Comparison of ENCODE assay signal across 16 cellular contexts in the genomic region with DNA sequence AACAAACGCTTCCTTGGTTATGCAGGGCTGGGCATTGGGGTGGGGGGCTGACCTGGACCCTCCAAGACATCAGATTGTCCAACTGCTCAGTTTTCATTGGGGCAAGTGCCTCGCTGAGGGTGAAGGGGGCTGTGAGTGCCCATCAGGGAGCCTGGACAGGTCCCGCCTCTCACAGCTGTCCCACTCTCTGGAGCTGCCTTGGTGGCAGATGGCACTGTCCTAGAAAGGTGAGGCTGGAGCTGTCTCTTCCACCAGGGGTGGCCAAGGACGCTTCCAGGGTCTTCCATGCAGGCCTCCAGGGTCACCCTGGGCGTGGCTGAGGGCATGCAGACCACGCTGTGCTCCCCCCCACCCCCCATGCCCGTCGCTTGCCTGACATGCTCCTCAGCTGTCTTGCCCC. TPM values are rescaled to one million over a fixed set of nuclear protein-coding genes. Genes with fewer than 3 reads are reported as not detected.
A peak's percentile ranks its signal among the peaks of the same experiment; 100 is the strongest.
DNase-seq lines count a peak whose midpoint lies in the region; ATAC-seq, FAIRE-seq and TF ChIP-seq lines count a peak whose summit lies in the region.
"Had no signal": no experiment of that assay in that cellular context is flagged by ENCODE, and none has a peak within 500 bp of the region (broad histone marks: within the 10 kb centered on the region; RNA-seq: fewer than 3 reads in every experiment).

No MANE protein-coding gene starts in this region.

- in situ Hi-C loops in K562 (cut with MboI) = no loop called here

- H4K20me1 ChIP-seq in K562 (replicated peaks; ENCODE audit: control insufficient read depth, insufficient read depth, low read length) = peaks cover 18% of the 10 kb centered on the region

- no peak for TF ChIP-seq POLR2A in K562 (conservative IDR thresholded peaks at IDR 0.05)

- peak overlapping the region; percentile 84 for H4K91ac ChIP-seq in mesenchymal stem cell (ENCODE audit: low read length)

- H2BK15ac ChIP-seq in mesenchymal stem cell (ENCODE audit: low read depth, poor library complexity, severe bottlenecking) = peak overlapping the region; percentile 74

- peak overlapping the region; percentile 43 to 67 for H2BK12ac ChIP-seq in mesenchymal stem cell (ENCODE audit: low read length in 2 of 2)

- H2BK5ac ChIP-seq in mesenchymal stem cell (ENCODE audit: low read depth, low read length, poor library complexity, severe bottlenecking) = peak overlapping the region; percentile 33

- TF ChIP-seq CTCF in cardiac muscle cell (IDR thresholded peaks at IDR 0.05; ENCODE audit: low read depth, low read length) (no peak), K562 (IDR thresholded peaks at IDR 0.05 in 2 of 3, conservative IDR thresholded peaks at IDR 0.05 in 1 of 3; ENCODE audit: insufficient read depth in 2 of 3, low read depth in 1 of 3, low read length in 3 of 3) (no peak), upper lobe of right lung (IDR thresholded peaks at IDR 0.05) (no peak)

- POLR2A ChIA-PET in K562 (lab: Yijun Ruan, JAX) = interaction anchor here (0.6 to 2.3 kb wide), 4 partner anchors 15 to 664 kb away, joined by 3 to 8 read pairs (median 4); no protein-coding TSS in a partner anchor

- peak overlapping the region in 1 of 2 experiments; percentile 46 for H3K23ac ChIP-seq in mesenchymal stem cell (ENCODE audit: low read length in 2 of 2)

- no peak for TF ChIP-seq RAD21 in K562 (CRISPR knock-in tag; conservative IDR thresholded peaks at IDR 0.05 in 1 of 2, IDR thresholded peaks at IDR 0.05 in 1 of 2)

- H3K4me1 ChIP-seq in cardiac muscle cell (ENCODE audit: low read depth) (peaks cover 45% of the 10 kb centered on the region), K562 (replicated peaks in 1 of 2; ENCODE audit: control insufficient read depth in 2 of 2, insufficient read depth in 2 of 2, low read length in 2 of 2) (peaks cover 23 to 67% of the 10 kb centered on the region in 2 experiments), mesenchymal stem cell (ENCODE audit: control insufficient read depth, insufficient read depth, low read depth, low read length) (peaks cover 51% of the 10 kb centered on the region), upper lobe of right lung (peaks cover 41% of the 10 kb centered on the region)
- H3K4me1 ChIP-seq: prostate gland had no signal

- peak overlapping the region in 1 of 2 experiments; percentile 53 for H3K14ac ChIP-seq in mesenchymal stem cell (ENCODE audit: low read length in 2 of 2)

- H3K79me1 ChIP-seq in mesenchymal stem cell (replicated peaks; ENCODE audit: low read length, poor library complexity, severe bottlenecking) = peaks cover 11% of the 10 kb centered on the region

- H3K27me3 ChIP-seq in cardiac muscle cell (peaks cover 6% of the 10 kb centered on the region), K562 (ENCODE audit: control insufficient read depth in 2 of 2, insufficient read depth in 2 of 2, low read length in 2 of 2) (peaks cover 36 to 42% of the 10 kb centered on the region in 2 experiments; a peak in 4 of 5 replicates), mesenchymal stem cell (ENCODE audit: control insufficient read depth in 1 of 2, insufficient read depth in 1 of 2, low read length in 2 of 2) (peaks cover 10 to 28% of the 10 kb centered on the region in 2 experiments), upper lobe of right lung (no peaks in the 10 kb centered on the region)

- BruUV-seq in K562 (replicated peaks; lab: Mats Ljungman, UMichigan) = no TSS peak

- TF ChIP-seq EP300 in K562 (IDR thresholded peaks at IDR 0.05; ENCODE audit: low read length) = no peak

- H3K9ac ChIP-seq in K562 (ENCODE audit: insufficient read depth in 1 of 2, low read depth in 2 of 2, low read length in 2 of 2) (peak overlapping the region in 1 of 2 experiments; percentile 63; a peak in 2 of 4 replicates), mesenchymal stem cell (ENCODE audit: low read length) (no peak overlapping the region)

- CTCF ChIA-PET in K562 (lab: Yijun Ruan, JAX; ENCODE audit: low intra/inter-chr PET ratio) = no interaction called here

- ATAC-seq in left cardiac atrium = no peak
- no peak for ATAC-seq in K562
- ATAC-seq in upper lobe of right lung = no peak
- no peak for ATAC-seq in GM18909 (IDR thresholded peaks at IDR 0.05; ENCODE audit: poor library complexity, unreplicated experiment)
- no peak for ATAC-seq in HG02623 (IDR thresholded peaks at IDR 0.05; ENCODE audit: unreplicated experiment)

- H3K9me3 ChIP-seq in cardiac muscle cell (ENCODE audit: low read depth) = no peaks in the 10 kb centered on the region
- no peaks in the 10 kb centered on the region for H3K9me3 ChIP-seq in K562 (replicated peaks; ENCODE audit: control insufficient read depth, insufficient read depth, low read depth, low read length)
- no peaks in the 10 kb centered on the region for H3K9me3 ChIP-seq in mesenchymal stem cell (ENCODE audit: control insufficient read depth, low read length)
- H3K9me3 ChIP-seq in upper lobe of right lung = no peaks in the 10 kb centered on the region
- H3K9me3 ChIP-seq: prostate gland had no signal

- H3K79me2 ChIP-seq in K562 (ENCODE audit: control insufficient read depth, insufficient read depth, low read length) = peaks cover 16% of the 10 kb centered on the region

- 55% methylated on average over 8 of the region's 8 CpGs for WGBS in K562 (ENCODE audit: insufficient coverage, low coverage, missing lambda C conversion rate)
- WGBS in mesenchymal stem cell = 69% methylated on average over 8 of the region's 8 CpGs

- no peaks in the 10 kb centered on the region for H3K9me1 ChIP-seq in K562 (ENCODE audit: control insufficient read depth, insufficient read depth, low read length)

- H3K27ac ChIP-seq in cardiac muscle cell = peak overlapping the region; percentile 73
- H3K27ac ChIP-seq in K562 (ENCODE audit: extremely low read depth, low read depth, low read length) = no peak overlapping the region
- peak overlapping the region; percentile 7 for H3K27ac ChIP-seq in mesenchymal stem cell (ENCODE audit: low read length, poor library complexity, severe bottlenecking)
- peak overlapping the region; percentile 89 for H3K27ac ChIP-seq in upper lobe of right lung
- H3K27ac ChIP-seq: prostate gland had no signal

- H3K36me3 ChIP-seq in cardiac muscle cell = no peaks in the 10 kb centered on the region
- no peaks in the 10 kb centered on the region for H3K36me3 ChIP-seq in K562 (ENCODE audit: control insufficient read depth, insufficient read depth, low read length)
- H3K36me3 ChIP-seq in mesenchymal stem cell (ENCODE audit: control insufficient read depth in 1 of 2, insufficient read depth in 2 of 2, low read depth in 1 of 2, low read length in 2 of 2) = peaks cover 0 to 3% of the 10 kb centered on the region in 2 experiments
- no peaks in the 10 kb centered on the region for H3K36me3 ChIP-seq in upper lobe of right lung
- H3K36me3 ChIP-seq: prostate gland had no signal

- peak overlapping the region; percentile 72 to 88 for H3K4ac ChIP-seq in mesenchymal stem cell (ENCODE audit: low read depth in 1 of 2, low read length in 2 of 2)

- H2AFZ ChIP-seq in K562 (ENCODE audit: low read depth, low read length) (peak overlapping the region; percentile 43; the same call in 1 of the 2 replicates), mesenchymal stem cell (ENCODE audit: low read depth, low read length) (no peak overlapping the region)

- DNase-seq in cardiac muscle cell (ENCODE audit: low read depth in 1 of 2, low spot score in 1 of 2) (no peak), left cardiac atrium (no peak), K562 (ENCODE audit: extremely low read depth in 1 of 4, low spot score in 3 of 4) (no peak), mesenchymal stem cell (no peak), upper lobe of right lung (no peak)
- DNase-seq in effector CD4-positive, alpha-beta T cell = no peak
- DNase-seq: activated naive CD8-positive, alpha-beta T cell treated with anti-CD3 and anti-CD28 coated beads for 36 hours; activated T-cell treated with anti-CD3 and anti-CD28 coated beads, Interleukin-2, amount 50 U/mL, for 1 hour; caudate nucleus; MM.1S; NCI-H2029; NCI-H748 treated with DMSO at 0.1 percent for 48 hours had no signal

- H3K4me2 ChIP-seq in K562 (ENCODE audit: insufficient read depth, low read length) = no peak overlapping the region
- no peak overlapping the region for H3K4me2 ChIP-seq in mesenchymal stem cell (ENCODE audit: low read length, poor library complexity, severe bottlenecking)

- peak overlapping the region; percentile 77 for H2AK5ac ChIP-seq in mesenchymal stem cell (ENCODE audit: low read length, severe bottlenecking)

- peak overlapping the region; percentile 84 to 87 for H3K18ac ChIP-seq in mesenchymal stem cell (ENCODE audit: low read depth in 1 of 2, low read length in 2 of 2)

- H3K4me3 ChIP-seq in cardiac muscle cell (no peak overlapping the region), K562 (no peak overlapping the region), mesenchymal stem cell (ENCODE audit: insufficient read depth in 1 of 2, low read depth in 1 of 2, low read length in 2 of 2) (no peak overlapping the region), upper lobe of right lung (no peak overlapping the region)
- H3K4me3 ChIP-seq: prostate gland had no signal

- peak overlapping the region; percentile 68 for H2BK120ac ChIP-seq in mesenchymal stem cell (ENCODE audit: low read depth, low read length)

- intact Hi-C loops in left cardiac atrium (cut with DNase I) = loop anchor here in 1 of 2 donors (10.0 kb wide), 1 partner anchor 61 kb away; a partner anchor contains a TSS
- intact Hi-C loops in K562 (cut with micrococcal nuclease) = no loop called here
- intact Hi-C loops in upper lobe of right lung (cut with DNase I) = no loop called here

- H4K8ac ChIP-seq in mesenchymal stem cell (ENCODE audit: low read length) = peak overlapping the region; percentile 83

- FAIRE-seq in K562 (lab: Jason Lieb, UNC) = no peak
- FAIRE-seq: GM19239 had no signal

RNA-seq across cellular contexts. Expression of a gene that starts 53.4 kb away (rescaled TPM):
- total RNA-seq in cardiac muscle cell (not detected in 2 replicates), left cardiac atrium (under 1 TPM; 0.44 to 0.62 TPM), K562 (2014; rRNA removed) (not detected in 2 replicates), K562 (2014; rRNA removed; fragmentation: Illumina TruSeq; extraction: Trizol) (not detected in 2 replicates), K562 (2015; rRNA removed; fragmentation: Illumina TruSeq; extraction: Trizol) (not detected in 2 replicates), K562 (2021) (not detected in 2 replicates), upper lobe of right lung (1.6 TPM)
- polyA plus RNA-seq in cardiac muscle cell (not detected in 2 replicates), K562 (2011; rRNA removed) (not detected in 2 replicates), K562 (2014; fragmentation: Illumina TruSeq; extraction: Trizol) (not detected in 2 replicates), K562 (2014; fragmentation: Nextera tagmentation; extraction: Ambion mirVana) (not detected), K562 (2014; rRNA removed) (not detected in 2 replicates)
- total RNA-seq in K562 (2011; cell fraction: chromatin; rRNA removed; ENCODE audit: low replicate concordance) = not detected in 2 replicates
- not detected in 2 replicates for total RNA-seq in K562 (2011; cell fraction: nucleolus; rRNA removed)
- total RNA-seq in K562 (2011; cell fraction: nucleoplasm; rRNA removed) = not detected in 2 replicates
- not detected in 2 replicates for polyA plus RNA-seq in K562 (2011; cell fraction: cytosol; rRNA removed)
- not detected in 2 replicates for polyA plus RNA-seq in K562 (2011; cell fraction: nucleus; rRNA removed)
- 0.26 TPM in 1 of 2 replicates, not detected in the other for polyA plus RNA-seq in K562 (2012)
- not detected in 2 replicates for polyA minus RNA-seq in K562 (2011; rRNA and poly(A)+ RNA removed)
- not detected in 2 replicates for polyA minus RNA-seq in K562 (2011; cell fraction: cytosol; rRNA and poly(A)+ RNA removed)
- polyA minus RNA-seq in K562 (2011; cell fraction: nucleus; rRNA and poly(A)+ RNA removed) = not detected in 2 replicates
- polyA plus RNA-seq in mesenchymal stem cell (2013, experiment 1 of 2) = not detected
- polyA plus RNA-seq in mesenchymal stem cell (2013, experiment 2 of 2) = not detected
- total RNA-seq: activated naive CD8-positive, alpha-beta T cell treated with anti-CD3 and anti-CD28 coated beads for 36 hours had no signal
